21 cellular contexts compared by ENCODE assay signal in genomic region chr4:52201705-52202104, GRCh38.
"Had no signal": no experiment of that assay in that cellular context is flagged by ENCODE, and none has a peak within 500 bp of the region (broad histone marks: within the 10 kb centered on the region; RNA-seq: fewer than 3 reads in every experiment).

No MANE protein-coding gene starts in this region.

- H3K9me3 Mint-ChIP-seq: activated T-helper 17 cell treated with anti-CD3 and anti-CD28 coated beads, Interleukin-2, amount 50 U/mL, for 72 hours; brain had no signal

- H3K4me1 ChIP-seq: lower lobe of right lung, right lobe of liver, stomach, suprapubic skin, tibial nerve had no signal

- H3K27me3 Mint-ChIP-seq: activated T-cell treated with anti-CD3 and anti-CD28 coated beads, Interleukin-2, amount 50 U/mL, for 24 hours; activated T-helper 17 cell treated with anti-CD3 and anti-CD28 coated beads, Interleukin-2, amount 50 U/mL, for 72 hours; brain; dendritic cell treated with granulocyte-macrophage colony-stimulating factor and Interleukin-4, amounts not matched to agents 40 ng/mL and 50 ng/mL, for 4 days; naive B cell; stimulated activated memory B cell treated with anti-CD40 and anti-IgM and Interleukin-4, amounts not matched to agents 10 μg/mL and 1 μg/mL and 100 μg/mL, for 72 hours had no signal

- H3K36me3 ChIP-seq: lower lobe of right lung, right lobe of liver, stomach, suprapubic skin, tibial nerve had no signal

- H3K27ac ChIP-seq: lower lobe of right lung, right lobe of liver, stomach, suprapubic skin, tibial nerve had no signal

- ATAC-seq: activated naive CD4-positive, alpha-beta T cell treated with anti-CD3 and anti-CD28 coated beads, Interleukin-2, amount 50 U/mL, for 72 hours; activated T-helper 17 cell treated with anti-CD3 and anti-CD28 coated beads, Interleukin-2, amount 50 U/mL, for 72 hours; left colon; lower lobe of right lung; stimulated activated memory B cell treated with anti-CD40 and anti-IgM and Interleukin-4, amounts not matched to agents 10 μg/mL and 1 μg/mL and 100 μg/mL, for 72 hours had no signal

- H3K4me1 Mint-ChIP-seq: activated T-helper 17 cell treated with anti-CD3 and anti-CD28 coated beads, Interleukin-2, amount 50 U/mL, for 72 hours; stimulated activated memory B cell treated with anti-CD40 and anti-IgM and Interleukin-4, amounts not matched to agents 10 μg/mL and 1 μg/mL and 100 μg/mL, for 72 hours had no signal

- H3K9me3 ChIP-seq: lower lobe of right lung, right lobe of liver, stomach, suprapubic skin, tibial nerve had no signal

- H3K4me3 Mint-ChIP-seq: activated T-cell treated with anti-CD3 and anti-CD28 coated beads, Interleukin-2, amount 50 U/mL, for 24 hours; activated T-helper 17 cell treated with anti-CD3 and anti-CD28 coated beads, Interleukin-2, amount 50 U/mL, for 72 hours; brain; dendritic cell treated with granulocyte-macrophage colony-stimulating factor and Interleukin-4, amounts not matched to agents 40 ng/mL and 50 ng/mL, for 4 days; naive B cell; stimulated activated memory B cell treated with anti-CD40 and anti-IgM and Interleukin-4, amounts not matched to agents 10 μg/mL and 1 μg/mL and 100 μg/mL, for 72 hours had no signal

- H3K36me3 Mint-ChIP-seq: activated naive CD4-positive, alpha-beta T cell treated with anti-CD3 and anti-CD28 coated beads, Interleukin-2, amount 50 U/mL, for 72 hours; brain; naive B cell; stimulated activated memory B cell treated with anti-CD40 and anti-IgM and Interleukin-4, amounts not matched to agents 10 μg/mL and 1 μg/mL and 100 μg/mL, for 72 hours had no signal

- H3K27ac Mint-ChIP-seq: activated naive CD4-positive, alpha-beta T cell treated with anti-CD3 and anti-CD28 coated beads, Interleukin-2, amount 50 U/mL, for 72 hours; activated T-cell treated with anti-CD3 and anti-CD28 coated beads, Interleukin-2, amount 50 U/mL, for 24 hours; activated T-helper 17 cell treated with anti-CD3 and anti-CD28 coated beads, Interleukin-2, amount 50 U/mL, for 72 hours; brain; dendritic cell treated with granulocyte-macrophage colony-stimulating factor and Interleukin-4, amounts not matched to agents 40 ng/mL and 50 ng/mL, for 4 days; naive B cell; stimulated activated memory B cell treated with anti-CD40 and anti-IgM and Interleukin-4, amounts not matched to agents 10 μg/mL and 1 μg/mL and 100 μg/mL, for 72 hours had no signal

- H3K27me3 ChIP-seq: right lobe of liver, stomach, suprapubic skin, tibial nerve had no signal

- H3K4me3 ChIP-seq: lower lobe of right lung, right lobe of liver, stomach, suprapubic skin, tibial nerve had no signal

- DNase-seq: activated T-cell treated with anti-CD3 and anti-CD28 coated beads, Interleukin-2, amount 50 U/mL, for 24 hours; aorta; caudate nucleus; effector CD4-positive, alpha-beta T cell; erythroblast; foreskin fibroblast; left colon; lower lobe of right lung; naive B cell; occipital lobe; posterior cingulate gyrus; right lobe of liver; small intestine; stomach had no signal
